8 cellular contexts compared by ENCODE assay signal in genomic region chr18:63994783-63995399, GRCh38. TPM values are rescaled to one million over a fixed set of nuclear protein-coding genes. Genes with fewer than 3 reads are reported as not detected.
DNase-seq lines count a peak whose midpoint lies in the region; ATAC-seq and TF ChIP-seq lines count a peak whose summit lies in the region.

No MANE protein-coding gene starts in this region.

- POLR2A ChIA-PET in GM10248 (lab: Yijun Ruan, JAX): no interaction called here

- TF ChIP-seq CTCF in 22Rv1 (IDR thresholded peaks at IDR 0.05) (peak; percentile 88), GM10248 (IDR thresholded peaks at IDR 0.05; ENCODE audit: control extremely low read depth, extremely low read depth, low read depth, missing control alignments) (peak; percentile 60)

- CTCF ChIA-PET in GM10248 (lab: Yijun Ruan, JAX): interaction anchor here (0.7 to 2.1 kb wide), 22 partner anchors 10 to 169 kb away, joined by 3 to 18 read pairs (median 3); partner anchors contain the start of genes SERPINB2 and SERPINB8

- H3K27ac ChIP-seq in 22Rv1: no peak overlapping the region

- DNase-seq in GM10248 (ENCODE audit: extremely low spot score) (peak; percentile 63), HuH-7.5 (ENCODE audit: low spot score) (peak; percentile 11), cerebellum (ENCODE audit: low spot score) (peak; percentile 63), left kidney (ENCODE audit: low read depth, low spot score) (peak; percentile 65)
- peak; percentile 7 for DNase-seq in stimulated activated CD8-positive, alpha-beta memory T cell treated with anti-CD3 and anti-CD28 coated beads, Interleukin-4, amount 100 ng/mL, for 24 hours (ENCODE audit: low read depth)

- peak; percentile 88 for ATAC-seq in SK-N-SH treated with all-trans-retinoic acid at 6 μM for 48 hours
- no peak for ATAC-seq in HG03135 (IDR thresholded peaks at IDR 0.05; ENCODE audit: unreplicated experiment)

TF ChIP-seq in SK-N-SH treated with all-trans-retinoic acid at 6 μM for 48 hours, 23 proteins besides CTCF, POLR2A, EP300 and RAD21:
- no peak for TF ChIP-seq TOX (CRISPR knock-in tag; IDR thresholded peaks at IDR 0.05; ENCODE audit: borderline replicate concordance)

RNA-seq across cellular contexts. Expression of gene SERPINB8, which starts 25.0 kb away (rescaled TPM):
- 1.5 TPM for total RNA-seq in cerebellum

RNA-seq across cellular contexts. Expression of gene HMSD, which starts 45.8 kb away (rescaled TPM):
- total RNA-seq in cerebellum: not detected

Comparison
In these comparisons a context has a peak if more than half of its experiments do, and no peak if none do; other contexts are left out.
1. DNase-seq: peak in every context shown above with its lines; median percentile 65 in left kidney; 63 in GM10248; 63 in cerebellum; 11 in HuH-7.5; 7 in stimulated activated CD8-positive, alpha-beta memory T cell treated with anti-CD3 and anti-CD28 coated beads, Interleukin-4, amount 100 ng/mL, for 24 hours.